ENCODE assay signal across 18 cellular contexts in the genomic region with DNA sequence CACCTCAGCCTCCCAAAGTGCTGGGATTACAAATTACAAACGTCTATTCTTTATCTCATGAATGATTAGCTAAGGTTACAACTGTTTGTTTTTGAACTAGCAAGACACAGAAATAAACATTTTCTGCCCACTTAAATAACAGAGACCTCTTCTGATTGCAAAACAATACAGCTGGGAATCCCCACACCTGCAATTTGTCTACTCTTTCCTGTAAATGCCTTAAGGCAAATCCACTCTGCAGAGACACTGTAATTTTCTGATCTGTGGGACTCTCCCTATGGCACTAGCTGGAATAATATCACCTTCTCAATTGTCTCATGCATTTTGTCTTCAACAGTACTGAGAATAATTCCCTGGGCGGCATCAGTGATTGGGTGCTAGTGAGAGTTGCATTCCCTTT.
A peak's percentile ranks its signal among the peaks of the same experiment; 100 is the strongest.
DNase-seq lines count a peak whose midpoint lies in the region; ATAC-seq, FAIRE-seq and TF ChIP-seq lines count a peak whose summit lies in the region.
"Had no signal": no experiment of that assay in that cellular context is flagged by ENCODE, and none has a peak within 500 bp of the region (broad histone marks: within the 10 kb centered on the region; RNA-seq: fewer than 3 reads in every experiment).

No MANE protein-coding gene starts in this region.

- H3K4me1 Mint-ChIP-seq in activated CD8-positive, alpha-beta T cell treated with anti-CD3 and anti-CD28 coated beads for 36 hours (ENCODE audit: low read depth), result peaks cover 35% of the 10 kb centered on the region
- peaks cover 30% of the 10 kb centered on the region for H3K4me1 Mint-ChIP-seq in activated CD8-positive, alpha-beta T cell treated with anti-CD3 and anti-CD28 coated beads, Interleukin-2, amount 10 ng/mL, durations not matched to agents 7 days and 5 days (ENCODE audit: low read depth)
- peaks cover 43% of the 10 kb centered on the region for H3K4me1 Mint-ChIP-seq in T-helper 1 cell treated with Interleukin-12 subunit alpha and Interleukin-12 subunit beta and Interleukin-4 antibody, amounts not matched to agents 30 μg/mL and 1 μg/mL, for 36 hours (ENCODE audit: low read depth)
- peaks cover 5 to 8% of the 10 kb centered on the region in 2 donors for H3K4me1 Mint-ChIP-seq in stimulated activated naive B cell treated with anti-CD40 and anti-IgM and Interleukin-4, amounts not matched to agents 10 μg/mL and 1 μg/mL and 100 μg/mL, for 72 hours
- peaks cover 10% of the 10 kb centered on the region for H3K4me1 Mint-ChIP-seq in stimulated activated memory B cell treated with anti-CD40 and anti-IgM and Interleukin-4, amounts not matched to agents 10 μg/mL and 1 μg/mL and 100 μg/mL, for 72 hours

- no peak for FAIRE-seq in endothelial cell of umbilical vein (lab: Jason Lieb, UNC)
- FAIRE-seq: GM12891 had no signal

- H3K27me3 ChIP-seq in endothelial cell of umbilical vein (ENCODE audit: control insufficient read depth in 2 of 2, insufficient read depth in 2 of 2, low read length in 2 of 2), result no peaks in the 10 kb centered on the region
- H3K27me3 ChIP-seq in smooth muscle cell (ENCODE audit: low read depth), result no peaks in the 10 kb centered on the region

- H3K4me2 ChIP-seq in endothelial cell of umbilical vein (ENCODE audit: insufficient read depth, low read length), result no peak overlapping the region
- no peak overlapping the region for H3K4me2 ChIP-seq in smooth muscle cell

- H3K27ac ChIP-seq in endothelial cell of umbilical vein (ENCODE audit: insufficient read depth, low read depth, low read length) (peak overlapping the region; percentile 82), smooth muscle cell (ENCODE audit: low read depth) (peak overlapping the region; percentile 71)

- H3K79me2 ChIP-seq in endothelial cell of umbilical vein (ENCODE audit: control insufficient read depth, insufficient read depth, low read length) (no peaks in the 10 kb centered on the region), smooth muscle cell (ENCODE audit: low read depth) (no peaks in the 10 kb centered on the region)

- ATAC-seq in activated CD8-positive, alpha-beta T cell treated with anti-CD3 and anti-CD28 coated beads for 36 hours, result no peak
- ATAC-seq in activated CD8-positive, alpha-beta T cell treated with anti-CD3 and anti-CD28 coated beads, Interleukin-2, amount 10 ng/mL, durations not matched to agents 7 days and 5 days, result no peak
- no peak for ATAC-seq in HG02571 (IDR thresholded peaks at IDR 0.05; ENCODE audit: unreplicated experiment)
- no peak for ATAC-seq in stimulated activated naive B cell treated with anti-CD40 and anti-IgM and Interleukin-4, amounts not matched to agents 10 μg/mL and 1 μg/mL and 100 μg/mL, for 72 hours (replicated peaks)
- no peak for ATAC-seq in stimulated activated memory B cell treated with anti-CD40 and anti-IgM and Interleukin-4, amounts not matched to agents 10 μg/mL and 1 μg/mL and 100 μg/mL, for 72 hours
- ATAC-seq: left colon, WTC11 had no signal

- no peaks in the 10 kb centered on the region for H3K9me1 ChIP-seq in endothelial cell of umbilical vein (replicated peaks; ENCODE audit: control insufficient read depth, extremely low read depth, insufficient read depth, low read length)

- CTCF ChIA-PET in activated CD8-positive, alpha-beta T cell treated with anti-CD3 and anti-CD28 coated beads for 36 hours (lab: Charles Lee), result interaction anchor here (0.6 to 2.9 kb wide), 10 partner anchors 15 to 234 kb away, joined by 3 to 28 read pairs (median 4); a partner anchor contains a TSS
- CTCF ChIA-PET in activated CD8-positive, alpha-beta T cell treated with anti-CD3 and anti-CD28 coated beads, Interleukin-2, amount 10 ng/mL, durations not matched to agents 7 days and 5 days (lab: Charles Lee), result interaction anchor here (0.7 to 3.9 kb wide), 8 partner anchors 15 to 178 kb away, joined by 3 to 36 read pairs (median 6); no protein-coding TSS in a partner anchor
- CTCF ChIA-PET in endothelial cell of umbilical vein (lab: Charles Lee), result interaction anchor here (1.4 to 2.5 kb wide), 6 partner anchors 11 to 449 kb away, joined by 3 to 28 read pairs (median 4); a partner anchor contains a TSS

- H3F3A ChIP-seq in smooth muscle cell (ENCODE audit: low read depth), result no peaks in the 10 kb centered on the region

- peak overlapping the region; percentile 15 for H3K9ac ChIP-seq in endothelial cell of umbilical vein (replicated peaks; ENCODE audit: extremely low read depth, insufficient read depth, low read length)
- peak overlapping the region; percentile 10 for H3K9ac ChIP-seq in smooth muscle cell (ENCODE audit: low read depth)

- H3K27ac Mint-ChIP-seq in activated CD8-positive, alpha-beta T cell treated with anti-CD3 and anti-CD28 coated beads for 36 hours, result peak overlapping the region; percentile 89
- H3K27ac Mint-ChIP-seq in activated CD8-positive, alpha-beta T cell treated with anti-CD3 and anti-CD28 coated beads, Interleukin-2, amount 10 ng/mL, durations not matched to agents 7 days and 5 days, result no peak overlapping the region
- H3K27ac Mint-ChIP-seq in T-helper 1 cell treated with Interleukin-12 subunit alpha and Interleukin-12 subunit beta and Interleukin-4 antibody, amounts not matched to agents 30 μg/mL and 1 μg/mL, for 36 hours, result peak overlapping the region; percentile 90
- H3K27ac Mint-ChIP-seq in stimulated activated naive B cell treated with anti-CD40 and anti-IgM and Interleukin-4, amounts not matched to agents 10 μg/mL and 1 μg/mL and 100 μg/mL, for 72 hours, result no peak overlapping the region
- H3K27ac Mint-ChIP-seq in stimulated activated memory B cell treated with anti-CD40 and anti-IgM and Interleukin-4, amounts not matched to agents 10 μg/mL and 1 μg/mL and 100 μg/mL, for 72 hours, result no peak overlapping the region
- H3K27ac Mint-ChIP-seq: WTC11 had no signal

- intact Hi-C loops in activated CD8-positive, alpha-beta T cell treated with anti-CD3 and anti-CD28 coated beads for 36 hours (cut with micrococcal nuclease), result loop anchor here (5.0 to 10.0 kb wide), 3 partner anchors 48 to 411 kb away; no protein-coding TSS in a partner anchor
- intact Hi-C loops in endothelial cell of umbilical vein (cut with micrococcal nuclease), result loop anchor here (1.0 to 10.0 kb wide), 6 partner anchors 41 to 741 kb away; a partner anchor contains a TSS

- BruUV-seq in endothelial cell of umbilical vein (replicated peaks; lab: Mats Ljungman, UMichigan), result no TSS peak

- H4K20me1 ChIP-seq in endothelial cell of umbilical vein (replicated peaks; ENCODE audit: control insufficient read depth, extremely low read depth, insufficient read depth, low read length), result no peaks in the 10 kb centered on the region
- H4K20me1 ChIP-seq in smooth muscle cell (ENCODE audit: low read depth), result no peaks in the 10 kb centered on the region

- dilution Hi-C loops in endothelial cell of umbilical vein (cut with MboI; ENCODE audit: extremely low pct_ligation_motif_present, low sequenced_read_pairs), result no loop called here

- 76% methylated on average over 2 of the region's 2 CpGs for whole genome bisulfite sequencing in smooth muscle cell (ENCODE audit: low lambda C conversion rate)

- no peak for DNase-seq in activated CD8-positive, alpha-beta T cell treated with anti-CD3 and anti-CD28 coated beads for 36 hours
- DNase-seq in activated CD8-positive, alpha-beta T cell treated with anti-CD3 and anti-CD28 coated beads, Interleukin-2, amount 10 ng/mL, durations not matched to agents 7 days and 5 days, result no peak
- DNase-seq in endothelial cell of umbilical vein (ENCODE audit: low read depth, low spot score), result no peak
- DNase-seq in smooth muscle cell (lab: John Stamatoyannopoulos, UW; ENCODE audit: unreplicated experiment), result no peak
- DNase-seq in stimulated activated naive B cell treated with anti-CD40 and anti-IgM and Interleukin-4, amounts not matched to agents 10 μg/mL and 1 μg/mL and 100 μg/mL, for 72 hours, result no peak
- DNase-seq: anterior cingulate cortex; CD8-positive, alpha-beta memory T cell; KBM-7; left colon; NCI-H345; stimulated activated CD4-positive, alpha-beta T cell treated with anti-CD3 and anti-CD28 coated beads, Interleukin-12 subunit alpha, Interleukin-12 subunit beta, amount 100 ng/mL, for 4 hours; substantia nigra had no signal

- POLR2A ChIA-PET in activated CD8-positive, alpha-beta T cell treated with anti-CD3 and anti-CD28 coated beads for 36 hours (lab: Charles Lee), result interaction anchor here (1.0 to 1.6 kb wide), 3 partner anchors 15 to 174 kb away, joined by 4 to 7 read pairs (median 4); a partner anchor contains a TSS
- POLR2A ChIA-PET in activated CD8-positive, alpha-beta T cell treated with anti-CD3 and anti-CD28 coated beads, Interleukin-2, amount 10 ng/mL, durations not matched to agents 7 days and 5 days (lab: Charles Lee), result interaction anchor here (1.1 to 2.3 kb wide), 2 partner anchors 15 to 149 kb away, joined by 3 to 17 read pairs; a partner anchor contains a TSS
- POLR2A ChIA-PET in endothelial cell of umbilical vein (lab: Charles Lee), result interaction anchor here (0.6 kb wide), 1 partner anchor 616 kb away, joined by 3 read pairs; no protein-coding TSS in a partner anchor

- H3K4me3 Mint-ChIP-seq in activated CD8-positive, alpha-beta T cell treated with anti-CD3 and anti-CD28 coated beads for 36 hours, result no peak overlapping the region
- no peak overlapping the region for H3K4me3 Mint-ChIP-seq in activated CD8-positive, alpha-beta T cell treated with anti-CD3 and anti-CD28 coated beads, Interleukin-2, amount 10 ng/mL, durations not matched to agents 7 days and 5 days
- H3K4me3 Mint-ChIP-seq in T-helper 1 cell treated with Interleukin-12 subunit alpha and Interleukin-12 subunit beta and Interleukin-4 antibody, amounts not matched to agents 30 μg/mL and 1 μg/mL, for 36 hours, result peak overlapping the region; percentile 25
- no peak overlapping the region for H3K4me3 Mint-ChIP-seq in stimulated activated naive B cell treated with anti-CD40 and anti-IgM and Interleukin-4, amounts not matched to agents 10 μg/mL and 1 μg/mL and 100 μg/mL, for 72 hours
- H3K4me3 Mint-ChIP-seq in stimulated activated memory B cell treated with anti-CD40 and anti-IgM and Interleukin-4, amounts not matched to agents 10 μg/mL and 1 μg/mL and 100 μg/mL, for 72 hours, result no peak overlapping the region
- H3K4me3 Mint-ChIP-seq: WTC11 had no signal

- TF ChIP-seq CTCF in activated CD8-positive, alpha-beta T cell treated with anti-CD3 and anti-CD28 coated beads for 36 hours (IDR thresholded peaks at IDR 0.05), result no peak
- TF ChIP-seq CTCF in endothelial cell of umbilical vein (IDR thresholded peaks at IDR 0.05; ENCODE audit: extremely low read depth in 1 of 2, insufficient read depth in 1 of 2, low read depth in 1 of 2, low read length in 2 of 2), result no peak
- TF ChIP-seq CTCF in smooth muscle cell (IDR thresholded peaks at IDR 0.05; ENCODE audit: borderline replicate concordance, insufficient read depth, poor library complexity, severe bottlenecking), result no peak

- H3K4me3 ChIP-seq in endothelial cell of umbilical vein (replicated peaks in 1 of 3; ENCODE audit: insufficient read depth in 1 of 3, low read depth in 1 of 3, low read length in 3 of 3) (no peak overlapping the region), smooth muscle cell (no peak overlapping the region)

- no peak overlapping the region for H2AFZ ChIP-seq in endothelial cell of umbilical vein (ENCODE audit: low read depth, low read length)
- no peak overlapping the region for H2AFZ ChIP-seq in smooth muscle cell (ENCODE audit: low read depth)

- no peaks in the 10 kb centered on the region for H3K27me3 Mint-ChIP-seq in activated CD8-positive, alpha-beta T cell treated with anti-CD3 and anti-CD28 coated beads for 36 hours
- H3K27me3 Mint-ChIP-seq in activated CD8-positive, alpha-beta T cell treated with anti-CD3 and anti-CD28 coated beads, Interleukin-2, amount 10 ng/mL, durations not matched to agents 7 days and 5 days (ENCODE audit: low read depth), result no peaks in the 10 kb centered on the region
- no peaks in the 10 kb centered on the region for H3K27me3 Mint-ChIP-seq in T-helper 1 cell treated with Interleukin-12 subunit alpha and Interleukin-12 subunit beta and Interleukin-4 antibody, amounts not matched to agents 30 μg/mL and 1 μg/mL, for 36 hours (ENCODE audit: low read depth)
- no peaks in the 10 kb centered on the region for H3K27me3 Mint-ChIP-seq in stimulated activated naive B cell treated with anti-CD40 and anti-IgM and Interleukin-4, amounts not matched to agents 10 μg/mL and 1 μg/mL and 100 μg/mL, for 72 hours
- H3K27me3 Mint-ChIP-seq in stimulated activated memory B cell treated with anti-CD40 and anti-IgM and Interleukin-4, amounts not matched to agents 10 μg/mL and 1 μg/mL and 100 μg/mL, for 72 hours, result no peaks in the 10 kb centered on the region
- H3K27me3 Mint-ChIP-seq: CD8-positive, alpha-beta memory T cell; progenitor cell of endocrine pancreas had no signal

- H3K9me3 Mint-ChIP-seq in activated CD8-positive, alpha-beta T cell treated with anti-CD3 and anti-CD28 coated beads for 36 hours, result no peaks in the 10 kb centered on the region
- peaks cover 3% of the 10 kb centered on the region for H3K9me3 Mint-ChIP-seq in activated CD8-positive, alpha-beta T cell treated with anti-CD3 and anti-CD28 coated beads, Interleukin-2, amount 10 ng/mL, durations not matched to agents 7 days and 5 days (ENCODE audit: insufficient read depth)
- H3K9me3 Mint-ChIP-seq in T-helper 1 cell treated with Interleukin-12 subunit alpha and Interleukin-12 subunit beta and Interleukin-4 antibody, amounts not matched to agents 30 μg/mL and 1 μg/mL, for 36 hours, result peaks cover 23% of the 10 kb centered on the region
- H3K9me3 Mint-ChIP-seq in stimulated activated naive B cell treated with anti-CD40 and anti-IgM and Interleukin-4, amounts not matched to agents 10 μg/mL and 1 μg/mL and 100 μg/mL, for 72 hours, result no peaks in the 10 kb centered on the region
- H3K9me3 Mint-ChIP-seq in stimulated activated memory B cell treated with anti-CD40 and anti-IgM and Interleukin-4, amounts not matched to agents 10 μg/mL and 1 μg/mL and 100 μg/mL, for 72 hours, result peaks cover 3% of the 10 kb centered on the region
- H3K9me3 Mint-ChIP-seq: CD8-positive, alpha-beta memory T cell had no signal

- H3K9me3 ChIP-seq in endothelial cell of umbilical vein (replicated peaks; ENCODE audit: control insufficient read depth, insufficient read depth, low read length) (no peaks in the 10 kb centered on the region), smooth muscle cell (replicated peaks; ENCODE audit: low read depth) (no peaks in the 10 kb centered on the region)

- H3K4me1 ChIP-seq in endothelial cell of umbilical vein (ENCODE audit: control insufficient read depth, extremely low read depth, insufficient read depth, low read length), result peaks cover 32% of the 10 kb centered on the region
- peaks cover 5% of the 10 kb centered on the region for H3K4me1 ChIP-seq in smooth muscle cell (ENCODE audit: low read depth)

- TF ChIP-seq POLR2A in endothelial cell of umbilical vein (IDR thresholded peaks at IDR 0.05; ENCODE audit: low read depth, low read length), result no peak

- no peaks in the 10 kb centered on the region for H3K36me3 ChIP-seq in endothelial cell of umbilical vein (ENCODE audit: control insufficient read depth in 2 of 2, extremely low read depth in 1 of 2, insufficient read depth in 2 of 2, low read length in 2 of 2)
- no peaks in the 10 kb centered on the region for H3K36me3 ChIP-seq in smooth muscle cell (ENCODE audit: low read depth)

- H3K36me3 Mint-ChIP-seq in activated CD8-positive, alpha-beta T cell treated with anti-CD3 and anti-CD28 coated beads for 36 hours (ENCODE audit: low read depth), result peaks cover 4% of the 10 kb centered on the region
- H3K36me3 Mint-ChIP-seq in activated CD8-positive, alpha-beta T cell treated with anti-CD3 and anti-CD28 coated beads, Interleukin-2, amount 10 ng/mL, durations not matched to agents 7 days and 5 days (ENCODE audit: low read depth), result peaks cover 15% of the 10 kb centered on the region
- peaks cover 24% of the 10 kb centered on the region for H3K36me3 Mint-ChIP-seq in T-helper 1 cell treated with Interleukin-12 subunit alpha and Interleukin-12 subunit beta and Interleukin-4 antibody, amounts not matched to agents 30 μg/mL and 1 μg/mL, for 36 hours (ENCODE audit: low read depth)
- no peaks in the 10 kb centered on the region for H3K36me3 Mint-ChIP-seq in stimulated activated naive B cell treated with anti-CD40 and anti-IgM and Interleukin-4, amounts not matched to agents 10 μg/mL and 1 μg/mL and 100 μg/mL, for 72 hours
- H3K36me3 Mint-ChIP-seq in stimulated activated memory B cell treated with anti-CD40 and anti-IgM and Interleukin-4, amounts not matched to agents 10 μg/mL and 1 μg/mL and 100 μg/mL, for 72 hours, result no peaks in the 10 kb centered on the region
- H3K36me3 Mint-ChIP-seq: CD8-positive, alpha-beta memory T cell had no signal

Comparison
In these comparisons a context has a peak if more than half of its experiments do, and no peak if none do; other contexts are left out.
1. H3K27ac Mint-ChIP-seq: peak in activated CD8-positive, alpha-beta T cell treated with anti-CD3 and anti-CD28 coated beads for 36 hours (single experiment) and T-helper 1 cell treated with Interleukin-12 subunit alpha and Interleukin-12 subunit beta and Interleukin-4 antibody, amounts not matched to agents 30 μg/mL and 1 μg/mL, for 36 hours (single experiment); none in activated CD8-positive, alpha-beta T cell treated with anti-CD3 and anti-CD28 coated beads, Interleukin-2, amount 10 ng/mL, durations not matched to agents 7 days and 5 days (single experiment), stimulated activated naive B cell treated with anti-CD40 and anti-IgM and Interleukin-4, amounts not matched to agents 10 μg/mL and 1 μg/mL and 100 μg/mL, for 72 hours (single experiment) and stimulated activated memory B cell treated with anti-CD40 and anti-IgM and Interleukin-4, amounts not matched to agents 10 μg/mL and 1 μg/mL and 100 μg/mL, for 72 hours (single experiment).